Comparison of ENCODE assay signal across 16 cellular contexts in genomic region chr4:118816538-118817177, GRCh38. TPM values are rescaled to one million over a fixed set of nuclear protein-coding genes. Genes with fewer than 3 reads are reported as not detected.
DNase-seq lines count a peak whose midpoint lies in the region; ATAC-seq and TF ChIP-seq lines count a peak whose summit lies in the region.
"Had no signal": no experiment of that assay in that cellular context is flagged by ENCODE, and none has a peak within 500 bp of the region (broad histone marks: within the 10 kb centered on the region; RNA-seq: fewer than 3 reads in every experiment).

No MANE protein-coding gene starts in this region.

- no peaks in the 10 kb centered on the region for H3K9me3 Mint-ChIP-seq in natural killer cell
- H3K9me3 Mint-ChIP-seq: brain, nephron progenitor cell had no signal

- H3K4me1 ChIP-seq in foreskin keratinocyte = peaks cover 6% of the 10 kb centered on the region
- H3K4me1 ChIP-seq: BLaER1 had no signal

- H3K27ac Mint-ChIP-seq in natural killer cell = no peak overlapping the region
- H3K27ac Mint-ChIP-seq: nephron progenitor cell had no signal

- in situ Hi-C loops in astrocyte of the spinal cord (cut with HindIII; ENCODE audit: low sequenced_read_pairs) = no loop called here

- peak; percentile 72 for ATAC-seq in foreskin keratinocyte
- no peak for ATAC-seq in HG02588 (IDR thresholded peaks at IDR 0.05; ENCODE audit: unreplicated experiment)
- no peak for ATAC-seq in natural killer cell
- ATAC-seq in GM19395 (IDR thresholded peaks at IDR 0.05; ENCODE audit: unreplicated experiment) = no peak

- no peak overlapping the region for H3K4me3 ChIP-seq in AG10803 (ENCODE audit: low read length)
- no peak overlapping the region for H3K4me3 ChIP-seq in astrocyte of the spinal cord (ENCODE audit: low read depth, low read length)
- H3K4me3 ChIP-seq: BLaER1, MG63, SJSA1, thoracic aorta had no signal

- H3K27me3 ChIP-seq in foreskin keratinocyte = no peaks in the 10 kb centered on the region
- H3K27me3 ChIP-seq: BLaER1, MG63, SJSA1 had no signal

- H3K27me3 Mint-ChIP-seq in natural killer cell (ENCODE audit: low read depth in 2 of 2) = no peaks in the 10 kb centered on the region

- H3K4me1 Mint-ChIP-seq in natural killer cell = no peaks in the 10 kb centered on the region
- H3K4me1 Mint-ChIP-seq: nephron progenitor cell had no signal

- peak; percentile 25 for DNase-seq in AG10803 (ENCODE audit: low read depth)
- peak; percentile 46 for DNase-seq in HT1080 (ENCODE audit: low read depth)
- peak; percentile 30 for DNase-seq in astrocyte of the spinal cord (ENCODE audit: low read depth, low spot score)
- DNase-seq in foreskin keratinocyte = no peak
- no peak for DNase-seq in hippocampal formation (lab: John Stamatoyannopoulos, UW)
- DNase-seq in natural killer cell = no peak
- DNase-seq: MG63; NCI-H446 treated with DMSO at 0.1 percent for 48 hours; nephron progenitor cell; stimulated activated CD4-positive, alpha-beta T cell treated with anti-CD3 and anti-CD28 coated beads, Interleukin-1b, Interleukin-23, amount 100 ng/mL, for 48 hours had no signal

- no peak overlapping the region for H3K4me3 Mint-ChIP-seq in natural killer cell
- H3K4me3 Mint-ChIP-seq: brain, nephron progenitor cell had no signal

- H3K36me3 Mint-ChIP-seq in natural killer cell = peaks cover 22% of the 10 kb centered on the region

- intact Hi-C loops in natural killer cell (cut with micrococcal nuclease) = no loop called here

- H3K27ac ChIP-seq in foreskin keratinocyte = no peak overlapping the region
- H3K27ac ChIP-seq: BLaER1, SJSA1, thoracic aorta had no signal

- TF ChIP-seq CTCF in AG10803 (conservative IDR thresholded peaks at IDR 0.05; ENCODE audit: low read length) (no peak), astrocyte of the spinal cord (IDR thresholded peaks at IDR 0.05; ENCODE audit: low read depth, low read length) (no peak), foreskin keratinocyte (conservative IDR thresholded peaks at IDR 0.05) (no peak), natural killer cell (IDR thresholded peaks at IDR 0.05) (no peak)

RNA-seq across cellular contexts. Expression of gene SEC24D, which starts 19.3 kb away (rescaled TPM):
- total RNA-seq in HT1080 (2014; rRNA removed; shearing (Covaris generic)) = 16.4 and 24.4 TPM in 2 replicates
- polyA plus RNA-seq in HT1080 (2015; cell fraction: cytosol; rRNA removed) = 31.3 and 36.3 TPM in 2 replicates
- 67.9 and 71.4 TPM in 2 replicates for polyA plus RNA-seq in HT1080 (2015; cell fraction: nucleus; rRNA removed)
- total RNA-seq in foreskin keratinocyte = 39.9 and 54.8 TPM in 2 replicates
- 17.9 and 20.0 TPM in 2 replicates for polyA plus RNA-seq in foreskin keratinocyte
- total RNA-seq in natural killer cell = 10 to 100 TPM; 32.7 to 50.2 (median 35.2) TPM

Comparison
In these comparisons a context has a peak if more than half of its experiments do, and no peak if none do; other contexts are left out.
1. DNase-seq: peak in AG10803 (single experiment), HT1080 (single experiment) and astrocyte of the spinal cord (single experiment); none in foreskin keratinocyte (0 of 2), hippocampal formation (0 of 2) and natural killer cell (single experiment).